ENCODE assay signal across 21 cellular contexts in genomic region chr14:31080489-31080888, GRCh38. TPM values are rescaled to one million over a fixed set of nuclear protein-coding genes. Genes with fewer than 3 reads are reported as not detected.
A peak's percentile ranks its signal among the peaks of the same experiment; 100 is the strongest.
DNase-seq lines count a peak whose midpoint lies in the region; ATAC-seq, FAIRE-seq and TF ChIP-seq lines count a peak whose summit lies in the region.
"Had no signal": no experiment of that assay in that cellular context is flagged by ENCODE, and none has a peak within 500 bp of the region (broad histone marks: within the 10 kb centered on the region; RNA-seq: fewer than 3 reads in every experiment).

No MANE protein-coding gene starts in this region.

- no peak for TF ChIP-seq RAD21 in K562 (CRISPR knock-in tag; conservative IDR thresholded peaks at IDR 0.05 in 1 of 2, IDR thresholded peaks at IDR 0.05 in 1 of 2)

- no peaks in the 10 kb centered on the region for H3K9me3 ChIP-seq in mammary epithelial cell (replicated peaks; ENCODE audit: insufficient read depth, low read length)
- H3K9me3 ChIP-seq in K562 (replicated peaks; ENCODE audit: control insufficient read depth, insufficient read depth, low read depth, low read length): no peaks in the 10 kb centered on the region
- no peaks in the 10 kb centered on the region for H3K9me3 ChIP-seq in mucosa of descending colon
- H3K9me3 ChIP-seq: BLaER1, SJSA1 had no signal

- POLR2A ChIA-PET in MCF 10A (lab: Yijun Ruan, JAX) (interaction anchor here (0.6 to 1.0 kb wide), 3 partner anchors 54 to 99 kb away, joined by 3 to 5 read pairs (median 3); partner anchors contain the start of gene STRN3), K562 (lab: Yijun Ruan, JAX) (no interaction called here)

- in situ Hi-C loops in mammary epithelial cell (cut with MboI; ENCODE audit: low sequenced_read_pairs in 2 of 2) (loop anchor here (5.0 kb wide), 1 partner anchor 98 kb away; no protein-coding TSS in a partner anchor), K562 (cut with MboI) (loop anchor here (5.0 kb wide), 1 partner anchor 98 kb away; no protein-coding TSS in a partner anchor)

- no peak overlapping the region for H3K27ac ChIP-seq in mammary epithelial cell (ENCODE audit: insufficient read depth, low read depth, low read length)
- no peak overlapping the region for H3K27ac ChIP-seq in K562 (ENCODE audit: extremely low read depth, low read depth, low read length)
- H3K27ac ChIP-seq: BLaER1, PC-9, SJSA1 had no signal

- no peak overlapping the region for H3K4me3 Mint-ChIP-seq in MCF 10A (ENCODE audit: unreplicated experiment)
- H3K4me3 Mint-ChIP-seq: CD4-positive, alpha-beta memory T cell had no signal

- no peak overlapping the region for H3K27ac Mint-ChIP-seq in MCF 10A (ENCODE audit: low read depth, unreplicated experiment)

- FAIRE-seq in K562 (lab: Jason Lieb, UNC) (peak; percentile 85), frontal cortex (lab: Jason Lieb, UNC) (no peak)
- FAIRE-seq: A204.1, GM12878, H1 had no signal

- H2AFZ ChIP-seq in mammary epithelial cell (ENCODE audit: low read depth, low read length) (peak overlapping the region; percentile 27), K562 (ENCODE audit: low read depth, low read length) (peak overlapping the region; percentile 20; the same call in 1 of the 2 replicates)
- H2AFZ ChIP-seq: PC-9 had no signal

- no TSS peak for BruUV-seq in mammary epithelial cell (replicated peaks; lab: Mats Ljungman, UMichigan)
- BruUV-seq in MCF 10A (replicated peaks; lab: Mats Ljungman, UMichigan): no TSS peak
- no TSS peak for BruUV-seq in K562 (replicated peaks; lab: Mats Ljungman, UMichigan)

- CTCF ChIA-PET in mammary epithelial cell (lab: Charles Lee; ENCODE audit: low non-redundant PET): interaction anchor here (0.6 kb wide), 1 partner anchor 240 kb away, joined by 4 read pairs; no protein-coding TSS in a partner anchor
- CTCF ChIA-PET in MCF 10A (lab: Yijun Ruan, JAX): interaction anchor here (0.6 to 1.2 kb wide), 4 partner anchors 54 to 109 kb away, joined by 3 to 11 read pairs (median 4); partner anchors contain the start of genes AP4S1 and STRN3
- CTCF ChIA-PET in K562 (lab: Yijun Ruan, JAX; ENCODE audit: low intra/inter-chr PET ratio): no interaction called here

- no peaks in the 10 kb centered on the region for H3K36me3 ChIP-seq in mammary epithelial cell (ENCODE audit: insufficient read depth, low read length)
- no peaks in the 10 kb centered on the region; the same call in 2 of the 3 replicates for H3K36me3 ChIP-seq in K562 (ENCODE audit: control insufficient read depth, insufficient read depth, low read length)
- H3K36me3 ChIP-seq in mucosa of descending colon (ENCODE audit: low read depth): no peaks in the 10 kb centered on the region
- H3K36me3 ChIP-seq: BLaER1, SJSA1 had no signal

- no peaks in the 10 kb centered on the region for H3K27me3 Mint-ChIP-seq in MCF 10A (ENCODE audit: insufficient read depth, unreplicated experiment)
- H3K27me3 Mint-ChIP-seq: CD4-positive, alpha-beta memory T cell had no signal

- no peaks in the 10 kb centered on the region for H3K4me1 Mint-ChIP-seq in MCF 10A (ENCODE audit: insufficient read depth, unreplicated experiment)
- H3K4me1 Mint-ChIP-seq: CD4-positive, alpha-beta memory T cell had no signal

- H3K9me3 Mint-ChIP-seq in MCF 10A (ENCODE audit: unreplicated experiment): no peaks in the 10 kb centered on the region
- H3K9me3 Mint-ChIP-seq: CD4-positive, alpha-beta memory T cell had no signal

- TF ChIP-seq CTCF in mammary epithelial cell (conservative IDR thresholded peaks at IDR 0.05 in 1 of 2, IDR thresholded peaks at IDR 0.05 in 1 of 2; ENCODE audit: extremely low read depth in 1 of 2, insufficient read depth in 1 of 2, low read depth in 1 of 2, low read length in 2 of 2) (no peak), MCF 10A (IDR thresholded peaks at IDR 0.05; ENCODE audit: unreplicated experiment) (no peak), K562 (IDR thresholded peaks at IDR 0.05 in 2 of 3, conservative IDR thresholded peaks at IDR 0.05 in 1 of 3; ENCODE audit: insufficient read depth in 2 of 3, low read depth in 1 of 3, low read length in 3 of 3) (no peak), mucosa of descending colon (IDR thresholded peaks at IDR 0.05) (no peak)

- no peak for TF ChIP-seq POLR2A in K562 (conservative IDR thresholded peaks at IDR 0.05)

- intact Hi-C loops in mammary epithelial cell (cut with micrococcal nuclease): no loop called here
- intact Hi-C loops in MCF 10A (cut with micrococcal nuclease): no loop called here
- intact Hi-C loops in K562 (cut with micrococcal nuclease): loop anchor here (5.0 to 10.0 kb wide), 3 partner anchors 173 to 274 kb away; no protein-coding TSS in a partner anchor
- intact Hi-C loops in mucosa of descending colon (cut with DNase I, micrococcal nuclease): loop anchor here (5.0 to 10.0 kb wide), 2 partner anchors 96 to 103 kb away; no protein-coding TSS in a partner anchor

- 95% methylated on average over 3 of the region's 3 CpGs for WGBS in mammary epithelial cell (ENCODE audit: low coverage, missing lambda C conversion rate)
- 0% methylated on average over 2 of the region's 3 CpGs for WGBS in K562 (ENCODE audit: insufficient coverage, low coverage, missing lambda C conversion rate)

- H3K9me1 ChIP-seq in K562 (ENCODE audit: control insufficient read depth, insufficient read depth, low read length): no peaks in the 10 kb centered on the region

- H3K36me3 Mint-ChIP-seq in MCF 10A (ENCODE audit: insufficient read depth, unreplicated experiment): peaks cover 4% of the 10 kb centered on the region

- H3K79me2 ChIP-seq in mammary epithelial cell (ENCODE audit: insufficient read depth, low read length): no peaks in the 10 kb centered on the region
- H3K79me2 ChIP-seq in K562 (ENCODE audit: control insufficient read depth, insufficient read depth, low read length): no peaks in the 10 kb centered on the region

- H3K9ac ChIP-seq in mammary epithelial cell (ENCODE audit: insufficient read depth, low read length) (no peak overlapping the region), K562 (ENCODE audit: insufficient read depth in 1 of 2, low read depth in 2 of 2, low read length in 2 of 2) (no peak overlapping the region)
- H3K9ac ChIP-seq: BLaER1 had no signal

- DNase-seq in mammary epithelial cell (no peak), MCF 10A (ENCODE audit: unreplicated experiment) (no peak), K562 (ENCODE audit: extremely low read depth in 1 of 4, low spot score in 3 of 4) (peak in 2 of 4 experiments; percentile 23 to 61), mucosa of descending colon (no peak), SIG-M5 treated with dmso at 0.1 percent for 504 hours (lab: John Stamatoyannopoulos, UW; ENCODE audit: unreplicated experiment) (no peak), NCI-H2227 treated with DMSO at 0.1 percent for 48 hours (lab: John Stamatoyannopoulos, UW) (no peak), frontal cortex (ENCODE audit: low spot score in 2 of 2) (no peak)
- DNase-seq: Calu3; CD4-positive, alpha-beta memory T cell; DMS53; EL; KG1; MV-4-11; NCI-H187; NCI-H526 had no signal

- ATAC-seq in K562 (peak; percentile 67), mucosa of descending colon (peak; percentile 19)
- ATAC-seq: GM12878 had no signal

- H3K27me3 ChIP-seq in mammary epithelial cell (ENCODE audit: insufficient read depth, low read length) (no peaks in the 10 kb centered on the region), K562 (ENCODE audit: control insufficient read depth in 2 of 2, insufficient read depth in 2 of 2, low read length in 2 of 2) (no peaks in the 10 kb centered on the region)
- H3K27me3 ChIP-seq: BLaER1, SJSA1 had no signal

- H3K4me3 ChIP-seq in mammary epithelial cell (replicated peaks in 1 of 3; ENCODE audit: insufficient read depth in 1 of 3, low read depth in 2 of 3, low read length in 3 of 3) (no peak overlapping the region), K562 (no peak overlapping the region), mucosa of descending colon (no peak overlapping the region)
- H3K4me3 ChIP-seq: BLaER1, GM12878, PC-9, SJSA1 had no signal

- peaks cover 7% of the 10 kb centered on the region for H3K4me1 ChIP-seq in mammary epithelial cell (ENCODE audit: insufficient read depth, low read length)
- peaks cover 0 to 6% of the 10 kb centered on the region in 2 experiments; a peak in 3 of 5 replicates for H3K4me1 ChIP-seq in K562 (replicated peaks in 1 of 2; ENCODE audit: control insufficient read depth in 2 of 2, insufficient read depth in 2 of 2, low read length in 2 of 2)
- peaks cover 2% of the 10 kb centered on the region for H3K4me1 ChIP-seq in mucosa of descending colon (ENCODE audit: low read depth)
- H3K4me1 ChIP-seq: SJSA1 had no signal

- H4K20me1 ChIP-seq in mammary epithelial cell (ENCODE audit: insufficient read depth, low read length): no peaks in the 10 kb centered on the region
- no peaks in the 10 kb centered on the region for H4K20me1 ChIP-seq in K562 (replicated peaks; ENCODE audit: control insufficient read depth, insufficient read depth, low read length)
- H4K20me1 ChIP-seq: BLaER1 had no signal

- dilution Hi-C loops in mammary epithelial cell (cut with HindIII; ENCODE audit: low sequenced_read_pairs): no loop called here

- TF ChIP-seq EP300 in K562 (IDR thresholded peaks at IDR 0.05; ENCODE audit: low read length): no peak

- H3K4me2 ChIP-seq in mammary epithelial cell (ENCODE audit: insufficient read depth, low read depth, low read length) (no peak overlapping the region), K562 (ENCODE audit: insufficient read depth, low read length) (peak overlapping the region; percentile 7; the same call in 1 of the 2 replicates)
- H3K4me2 ChIP-seq: BLaER1, PC-9 had no signal

RNA-seq across cellular contexts. Expression of gene STRN3, which starts 54.3 kb away (rescaled TPM):
- total RNA-seq in mammary epithelial cell (10 to 100 TPM; 52.9 to 76.8 TPM), MCF 10A (2022) (36.6 and 40.7 TPM in 2 replicates), K562 (2014; rRNA removed) (18.0 and 25.7 TPM in 2 replicates), K562 (2014; rRNA removed; fragmentation: Illumina TruSeq; extraction: Trizol) (29.1 and 35.7 TPM in 2 replicates), K562 (2015; rRNA removed; fragmentation: Illumina TruSeq; extraction: Trizol) (23.7 and 24.7 TPM in 2 replicates), K562 (2021) (17.6 and 19.9 TPM in 2 replicates), mucosa of descending colon (10 to 100 TPM; 46.0 to 61.9 (median 46.3) TPM), frontal cortex (148 TPM)
- polyA plus RNA-seq in mammary epithelial cell (15.1 TPM), K562 (2011; rRNA removed) (16.0 and 16.7 TPM in 2 replicates), K562 (2014; fragmentation: Illumina TruSeq; extraction: Trizol) (9.7 and 10.8 TPM in 2 replicates), K562 (2014; fragmentation: Nextera tagmentation; extraction: Ambion mirVana) (1 to 10 TPM; 5.9 to 6.2 TPM), K562 (2014; rRNA removed) (5.6 and 14.0 TPM in 2 replicates)
- 47.3 TPM for polyA minus RNA-seq in mammary epithelial cell
- 37.9 and 146 TPM in 2 replicates for total RNA-seq in K562 (2011; cell fraction: chromatin; rRNA removed; ENCODE audit: low replicate concordance)
- total RNA-seq in K562 (2011; cell fraction: nucleolus; rRNA removed): 20.3 and 32.5 TPM in 2 replicates
- total RNA-seq in K562 (2011; cell fraction: nucleoplasm; rRNA removed): 42.4 and 69.4 TPM in 2 replicates
- polyA plus RNA-seq in K562 (2011; cell fraction: cytosol; rRNA removed): 2.7 and 5.8 TPM in 2 replicates
- 17.9 and 25.0 TPM in 2 replicates for polyA plus RNA-seq in K562 (2011; cell fraction: nucleus; rRNA removed)
- 8.7 and 9.7 TPM in 2 replicates for polyA plus RNA-seq in K562 (2012)
- 102 and 104 TPM in 2 replicates for polyA minus RNA-seq in K562 (2011; rRNA and poly(A)+ RNA removed)
- 23.7 and 37.6 TPM in 2 replicates for polyA minus RNA-seq in K562 (2011; cell fraction: cytosol; rRNA and poly(A)+ RNA removed)
- 35.5 and 43.8 TPM in 2 replicates for polyA minus RNA-seq in K562 (2011; cell fraction: nucleus; rRNA and poly(A)+ RNA removed)

RNA-seq across cellular contexts. Expression of gene AP4S1, which starts 55.0 kb away (rescaled TPM):
- 1 to 10 TPM; 3.2 to 5.3 TPM for total RNA-seq in mammary epithelial cell
- 3.9 TPM for polyA plus RNA-seq in mammary epithelial cell
- 5.5 TPM for polyA minus RNA-seq in mammary epithelial cell
- 13.4 TPM in 2 replicates for total RNA-seq in MCF 10A (2022)
- total RNA-seq in K562 (2011; cell fraction: chromatin; rRNA removed; ENCODE audit: low replicate concordance): 6.9 and 7.8 TPM in 2 replicates
- total RNA-seq in K562 (2011; cell fraction: nucleolus; rRNA removed): 3.0 and 3.3 TPM in 2 replicates
- total RNA-seq in K562 (2011; cell fraction: nucleoplasm; rRNA removed): 4.0 and 9.5 TPM in 2 replicates
- 3.7 TPM in 2 replicates for total RNA-seq in K562 (2014; rRNA removed)
- total RNA-seq in K562 (2014; rRNA removed; fragmentation: Illumina TruSeq; extraction: Trizol): 7.2 and 7.8 TPM in 2 replicates
- total RNA-seq in K562 (2015; rRNA removed; fragmentation: Illumina TruSeq; extraction: Trizol): 4.6 and 5.9 TPM in 2 replicates
- 5.0 and 5.6 TPM in 2 replicates for total RNA-seq in K562 (2021)
- 2.5 and 6.2 TPM in 2 replicates for polyA plus RNA-seq in K562 (2011; rRNA removed)
- 1.4 and 1.5 TPM in 2 replicates for polyA plus RNA-seq in K562 (2011; cell fraction: cytosol; rRNA removed)
- polyA plus RNA-seq in K562 (2011; cell fraction: nucleus; rRNA removed): 2.1 and 3.1 TPM in 2 replicates
- polyA plus RNA-seq in K562 (2012): 5.3 and 6.4 TPM in 2 replicates
- 5.0 and 6.7 TPM in 2 replicates for polyA plus RNA-seq in K562 (2014; fragmentation: Illumina TruSeq; extraction: Trizol)
- polyA plus RNA-seq in K562 (2014; fragmentation: Nextera tagmentation; extraction: Ambion mirVana): 1 to 10 TPM; 5.9 to 6.1 TPM
- polyA plus RNA-seq in K562 (2014; rRNA removed): 4.6 and 6.6 TPM in 2 replicates
- polyA minus RNA-seq in K562 (2011; rRNA and poly(A)+ RNA removed): 3.4 and 4.7 TPM in 2 replicates
- 2.0 and 2.3 TPM in 2 replicates for polyA minus RNA-seq in K562 (2011; cell fraction: cytosol; rRNA and poly(A)+ RNA removed)
- 1.7 and 2.8 TPM in 2 replicates for polyA minus RNA-seq in K562 (2011; cell fraction: nucleus; rRNA and poly(A)+ RNA removed)
- total RNA-seq in mucosa of descending colon: 1 to 10 TPM; 3.0 to 9.9 (median 4.0) TPM
- total RNA-seq in frontal cortex: 26.9 TPM

Comparison
In these comparisons a context has a peak if more than half of its experiments do, and no peak if none do; other contexts are left out.
1. intact Hi-C loops: an anchor here in K562 (5.0 to 10.0 kb wide) and mucosa of descending colon (5.0 to 10.0 kb wide); none called in mammary epithelial cell and MCF 10A.